In the genomic region with DNA sequence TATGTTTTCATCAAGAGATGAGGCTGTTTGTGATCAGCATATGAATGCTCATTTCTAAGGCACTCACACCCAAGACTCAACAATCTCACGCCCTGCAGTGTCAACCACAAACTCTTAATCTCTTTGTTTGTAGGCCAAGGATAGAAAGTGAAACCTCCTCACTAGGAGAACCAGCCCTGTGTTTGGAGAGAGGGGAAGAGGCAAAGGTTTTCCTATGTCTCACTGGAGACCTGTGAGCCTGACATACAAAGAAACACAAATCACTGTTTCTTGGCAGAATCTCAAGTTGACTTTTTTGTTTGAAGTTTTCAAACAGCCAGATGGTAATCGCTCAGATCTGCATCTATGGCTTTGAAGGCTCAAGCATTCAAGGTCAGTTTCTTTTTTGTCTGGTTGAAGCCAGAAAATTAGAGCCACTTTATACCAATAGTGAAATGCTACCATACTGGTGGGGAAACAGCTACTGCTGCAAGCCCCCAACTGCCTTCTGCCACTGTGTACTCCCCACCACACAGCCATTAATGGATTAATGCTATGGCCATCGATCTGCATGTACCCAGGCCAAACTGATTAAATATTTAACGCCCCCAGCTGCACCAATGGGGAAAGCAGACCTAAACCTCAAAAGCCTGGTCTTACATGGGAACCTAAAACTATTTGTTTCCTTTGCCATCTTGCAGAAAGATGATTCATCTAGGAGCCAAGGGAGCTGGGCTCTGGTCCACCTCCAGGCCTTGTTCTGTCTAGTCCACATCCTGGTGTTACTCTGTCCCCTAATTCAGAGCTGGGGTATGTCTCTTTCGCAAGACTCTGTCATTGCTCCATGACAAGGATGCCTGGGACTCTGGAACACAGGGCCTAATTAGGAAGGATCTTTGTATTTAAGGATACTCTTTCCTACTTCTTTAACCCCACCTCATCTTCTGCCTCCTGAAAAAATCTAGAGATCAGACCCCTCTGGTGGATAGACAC, we compare ENCODE assay signal across 1 cellular context.
TF ChIP-seq lines count a peak whose summit lies in the region.

No MANE protein-coding gene starts in this region.

TF ChIP-seq in H1, 55 proteins besides CTCF, POLR2A, EP300 and RAD21:
- TF ChIP-seq SIX5 (IDR thresholded peaks at IDR 0.05; ENCODE audit: low read depth, low read length) (no peak), CEBPB (IDR thresholded peaks at IDR 0.05; ENCODE audit: low read depth, low read length) (0 out of 2 replicates have a peak, but pooled peaks have one; percentile 19), SAP30 (IDR thresholded peaks at IDR 0.05; ENCODE audit: insufficient read depth, insufficient replicate concordance, low read length) (no peak), FOSL1 (IDR thresholded peaks at IDR 0.05; ENCODE audit: insufficient read depth, low read depth, low read length) (no peak), CBX8 (IDR thresholded peaks at IDR 0.05; ENCODE audit: borderline replicate concordance, low read depth, low read length) (no peak)
- TF ChIP-seq, protein P1, sequence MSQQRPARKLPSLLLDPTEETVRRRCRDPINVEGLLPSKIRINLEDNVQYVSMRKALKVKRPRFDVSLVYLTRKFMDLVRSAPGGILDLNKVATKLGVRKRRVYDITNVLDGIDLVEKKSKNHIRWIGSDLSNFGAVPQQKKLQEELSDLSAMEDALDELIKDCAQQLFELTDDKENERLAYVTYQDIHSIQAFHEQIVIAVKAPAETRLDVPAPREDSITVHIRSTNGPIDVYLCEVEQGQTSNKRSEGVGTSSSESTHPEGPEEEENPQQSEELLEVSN (IDR thresholded peaks at IDR 0.05), result no peak
